In genomic region chr17:35879748-35880654, GRCh38 we compare ENCODE assay signal across 8 cellular contexts. TPM values are rescaled to one million over a fixed set of nuclear protein-coding genes. Genes with fewer than 3 reads are reported as not detected.
DNase-seq lines count a peak whose midpoint lies in the region; ATAC-seq and TF ChIP-seq lines count a peak whose summit lies in the region.

TSS of gene CCL5 (minus strand) at chr17:35880360.

- peak; percentile 80 for TF ChIP-seq POLR2A in GM18951 (IDR thresholded peaks at IDR 0.05; ENCODE audit: extremely low read depth, insufficient read depth, insufficient read length)
- no peak for TF ChIP-seq POLR2A in uterus (IDR thresholded peaks at IDR 0.05)

- H3K9me3 ChIP-seq in uterus = no peaks in the 10 kb centered on the region

- no peaks in the 10 kb centered on the region for H3K4me1 ChIP-seq in uterus

- peak; percentile 78 to 83 for DNase-seq in AML-193 (lab: John Stamatoyannopoulos, UW)
- DNase-seq in fibroblast of mammary gland (ENCODE audit: low read depth) = peak; percentile 10
- no peak for DNase-seq in dorsolateral prefrontal cortex
- no peak for DNase-seq in DMS53 treated with DMSO at 0.1 percent for 48 hours (lab: John Stamatoyannopoulos, UW; ENCODE audit: unreplicated experiment)
- no peak for DNase-seq in uterus

- H3K4me3 ChIP-seq in fibroblast of mammary gland (ENCODE audit: control insufficient read depth, low read depth, low read length) (no peak within 1 kb of the TSS), dorsolateral prefrontal cortex (no peak within 1 kb of the TSS), uterus (no peak within 1 kb of the TSS)

- in situ Hi-C loops in GM18951 (cut with MboI; ENCODE audit: low sequenced_read_pairs, unreplicated experiment) = no loop called here

- H3K36me3 ChIP-seq in uterus = no peaks in the 10 kb centered on the region

- no peaks in the 10 kb centered on the region for H3K27me3 ChIP-seq in dorsolateral prefrontal cortex
- no peaks in the 10 kb centered on the region for H3K27me3 ChIP-seq in uterus

- TF ChIP-seq CTCF in fibroblast of mammary gland (conservative IDR thresholded peaks at IDR 0.05; ENCODE audit: control insufficient read depth, insufficient read depth, low read depth, low read length) = no peak
- no peak for TF ChIP-seq CTCF in dorsolateral prefrontal cortex (IDR thresholded peaks at IDR 0.05 in 54 of 56, conservative IDR thresholded peaks at IDR 0.05 in 2 of 56; ENCODE audit: low read depth in 1 of 56, partially characterized antibody in 56 of 56)
- TF ChIP-seq CTCF in uterus (IDR thresholded peaks at IDR 0.05) = no peak

- intact Hi-C loops in T-helper 2 cell treated with Interferon-gamma antibody and Interleukin-4, amounts not matched to agents 100 ng/mL and 5 ng/mL, for 36 hours (cut with micrococcal nuclease) = loop anchor here (2.0 kb wide), 1 partner anchor 17 kb away; no protein-coding TSS in a partner anchor
- intact Hi-C loops in dorsolateral prefrontal cortex (cut with DNase I) = no loop called here
- intact Hi-C loops in uterus (cut with DNase I; ENCODE audit: low total_unique reads) = no loop called here

- H3K27ac ChIP-seq in dorsolateral prefrontal cortex (no peak within 1 kb of the TSS), uterus (no peak within 1 kb of the TSS)

- ATAC-seq in HG03097 (IDR thresholded peaks at IDR 0.05; ENCODE audit: low FRiP score, unreplicated experiment) = peak; percentile 81

RNA-seq across cellular contexts. Expression of gene CCL5, which starts in this region (rescaled TPM):
- 46.4 and 48.3 TPM in 2 replicates for total RNA-seq in T-helper 2 cell treated with Interferon-gamma antibody and Interleukin-4, amounts not matched to agents 100 ng/mL and 5 ng/mL, for 36 hours
- 1 to 10 TPM in 28 of 120 experiments, under 1 TPM in 37, not detected in 55; 0.35 to 6.9 (median 0.90) TPM for total RNA-seq in dorsolateral prefrontal cortex
- total RNA-seq in uterus = 10 to 100 TPM in 1 of 4 donors, 1 to 10 TPM in 1, under 1 TPM in 2; 0.29 to 39.5 (median 2.1) TPM

Comparison
In these comparisons a context has a peak if more than half of its experiments do, and no peak if none do; other contexts are left out.
1. DNase-seq: peak in AML-193 (2 of 2) and fibroblast of mammary gland (single experiment); none in dorsolateral prefrontal cortex (0 of 10), DMS53 treated with DMSO at 0.1 percent for 48 hours (single experiment) and uterus (0 of 2).